ENCODE assay signal across 8 cellular contexts in the genomic region with DNA sequence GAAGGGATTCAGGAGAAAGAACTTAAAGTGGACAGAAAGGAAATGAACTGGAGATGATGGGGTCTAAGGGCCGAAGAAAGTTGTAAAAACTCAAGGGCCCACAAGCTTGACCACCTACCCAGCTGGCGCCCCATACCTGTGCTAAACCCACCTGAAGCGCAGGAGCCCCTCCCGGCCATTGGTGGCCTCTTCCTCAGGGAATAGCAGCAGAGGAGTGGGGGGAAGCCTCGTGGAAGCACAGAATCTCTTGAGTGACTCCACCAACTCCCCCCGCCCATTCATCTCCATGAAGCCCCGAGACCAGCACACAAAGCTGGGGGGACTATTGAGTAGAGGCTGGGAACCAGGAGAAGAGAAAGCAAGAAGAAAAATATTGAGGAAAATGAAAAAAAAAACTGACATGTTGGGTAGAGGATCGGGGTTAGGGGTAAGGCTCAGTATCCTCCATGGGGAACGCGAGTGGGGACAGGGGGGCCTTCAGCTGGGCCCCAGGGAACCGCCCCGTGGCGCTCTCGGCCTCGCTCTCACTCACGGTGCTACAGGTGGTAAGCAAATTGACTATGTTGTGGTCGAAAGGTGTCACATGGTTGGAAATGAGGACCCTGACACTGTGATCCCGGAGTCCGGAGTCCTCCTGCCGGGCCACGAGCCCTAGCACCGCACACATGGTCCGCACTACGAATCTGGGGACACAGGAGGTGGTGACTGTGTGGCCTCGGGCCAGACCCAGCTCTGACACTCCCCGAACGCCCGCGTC. TPM values are rescaled to one million over a fixed set of nuclear protein-coding genes. Genes with fewer than 3 reads are reported as not detected.
A peak's percentile ranks its signal among the peaks of the same experiment; 100 is the strongest.
DNase-seq lines count a peak whose midpoint lies in the region; ATAC-seq and TF ChIP-seq lines count a peak whose summit lies in the region.

No MANE protein-coding gene starts in this region.

- H3K36me3 ChIP-seq in SJSA1 (peaks cover 60% of the 10 kb centered on the region), fibroblast of lung (ENCODE audit: control insufficient read depth, insufficient read depth, low read length) (peaks cover 21% of the 10 kb centered on the region), parathyroid adenoma (ENCODE audit: control insufficient read depth, insufficient read depth, low read length) (no peaks in the 10 kb centered on the region)

- no peaks in the 10 kb centered on the region for H4K20me1 ChIP-seq in fibroblast of lung (ENCODE audit: control insufficient read depth, extremely low read depth, insufficient read depth, low read length)

- H3K4me2 ChIP-seq in fibroblast of lung (ENCODE audit: extremely low read depth, insufficient read depth, low read length): peak overlapping the region; percentile 91
- peak overlapping the region; percentile 100 for H3K4me2 ChIP-seq in parathyroid adenoma (ENCODE audit: low read length)

- peak overlapping the region; percentile 96 for H3K9ac ChIP-seq in fibroblast of lung (ENCODE audit: insufficient read depth, low read length)
- peak overlapping the region; percentile 78 for H3K9ac ChIP-seq in parathyroid adenoma

- H2AFZ ChIP-seq in fibroblast of lung (ENCODE audit: low read length) (peak overlapping the region; percentile 87), parathyroid adenoma (peak overlapping the region; percentile 97)

- H3K79me2 ChIP-seq in fibroblast of lung (ENCODE audit: control insufficient read depth, insufficient read depth, low read length) (peaks cover 25% of the 10 kb centered on the region), parathyroid adenoma (peaks cover 7% of the 10 kb centered on the region)

- H3K27ac ChIP-seq in SJSA1 (peak overlapping the region; percentile 76), fibroblast of lung (ENCODE audit: insufficient read depth, low read length) (peak overlapping the region; percentile 90), parathyroid adenoma (peak overlapping the region; percentile 82)

- H3K4me3 ChIP-seq in SJSA1 (peak overlapping the region; percentile 84), fibroblast of lung (replicated peaks in 1 of 4; ENCODE audit: control extremely low read depth in 1 of 4, insufficient read depth in 1 of 4, low read depth in 3 of 4, low read length in 4 of 4) (peak overlapping the region; percentile 86 to 97 (median 92)), parathyroid adenoma (ENCODE audit: low read depth, low read length) (peak overlapping the region; percentile 83)

- DNase-seq in SJSA1 (ENCODE audit: low read depth in 1 of 2, low spot score in 2 of 2) (no peak), fibroblast of lung (ENCODE audit: low read depth in 2 of 2) (no peak), NCI-H526 (lab: John Stamatoyannopoulos, UW) (no peak), activated gamma-delta T cell (lab: John Stamatoyannopoulos, UW) (no peak)

- no peak for TF ChIP-seq POLR2A in GM18505 (IDR thresholded peaks at IDR 0.05; ENCODE audit: borderline replicate concordance, extremely low read depth, insufficient read depth, insufficient read length)

- no peak for TF ChIP-seq CTCF in fibroblast of lung (conservative IDR thresholded peaks at IDR 0.05 in 1 of 2, IDR thresholded peaks at IDR 0.05 in 1 of 2; ENCODE audit: low read depth in 1 of 2, low read length in 2 of 2)
- TF ChIP-seq CTCF in parathyroid adenoma (IDR thresholded peaks at IDR 0.05): no peak

- peak; percentile 14 for ATAC-seq in GM18505 (IDR thresholded peaks at IDR 0.05; ENCODE audit: unreplicated experiment)
- peak; percentile 13 for ATAC-seq in HG02759 (IDR thresholded peaks at IDR 0.05; ENCODE audit: unreplicated experiment)
- no peak for ATAC-seq in GM21576 (IDR thresholded peaks at IDR 0.05; ENCODE audit: unreplicated experiment)

- H3K27me3 ChIP-seq in SJSA1 (replicated peaks) (no peaks in the 10 kb centered on the region), fibroblast of lung (ENCODE audit: control insufficient read depth, insufficient read depth, low read length) (no peaks in the 10 kb centered on the region), parathyroid adenoma (ENCODE audit: control insufficient read depth, insufficient read depth, low read length) (no peaks in the 10 kb centered on the region)

- H3K4me1 ChIP-seq in SJSA1 (replicated peaks) (peaks cover 13% of the 10 kb centered on the region), fibroblast of lung (ENCODE audit: control insufficient read depth, extremely low read depth, insufficient read depth, low read length) (peaks cover 7% of the 10 kb centered on the region), parathyroid adenoma (peaks cover 5% of the 10 kb centered on the region)

- H3K9me3 ChIP-seq in SJSA1 (replicated peaks): no peaks in the 10 kb centered on the region
- no peaks in the 10 kb centered on the region for H3K9me3 ChIP-seq in fibroblast of lung (ENCODE audit: control insufficient read depth, insufficient read depth, low read depth, low read length)
- H3K9me3 ChIP-seq in parathyroid adenoma (ENCODE audit: control insufficient read depth, low read length): no peaks in the 10 kb centered on the region

RNA-seq across cellular contexts. Expression of gene AUP1, which starts 0.7 kb away (rescaled TPM):
- total RNA-seq in SJSA1 (2014; rRNA removed; shearing (Covaris generic)): 88.4 and 151 TPM in 2 replicates
- total RNA-seq in fibroblast of lung: 70.4 and 73.7 TPM in 2 replicates
- 54.0 and 81.3 TPM in 2 replicates for polyA plus RNA-seq in fibroblast of lung
- polyA plus RNA-seq in fibroblast of lung (2012): 43.1 and 64.8 TPM in 2 replicates
- polyA minus RNA-seq in fibroblast of lung (ENCODE audit: low replicate concordance): 41.9 and 97.8 TPM in 2 replicates

RNA-seq across cellular contexts. Expression of gene HTRA2, which starts 1.0 kb away (rescaled TPM):
- 28.3 and 36.8 TPM in 2 replicates for total RNA-seq in SJSA1 (2014; rRNA removed; shearing (Covaris generic))
- 45.7 and 47.8 TPM in 2 replicates for total RNA-seq in fibroblast of lung
- polyA plus RNA-seq in fibroblast of lung: 18.8 and 25.4 TPM in 2 replicates
- 17.8 and 28.0 TPM in 2 replicates for polyA plus RNA-seq in fibroblast of lung (2012)
- 16.7 and 50.8 TPM in 2 replicates for polyA minus RNA-seq in fibroblast of lung (ENCODE audit: low replicate concordance)

RNA-seq across cellular contexts. Expression of gene DQX1, which starts 2.7 kb away (rescaled TPM):
- not detected in 2 replicates for total RNA-seq in SJSA1 (2014; rRNA removed; shearing (Covaris generic))
- total RNA-seq in fibroblast of lung: not detected in 2 replicates
- not detected in 2 replicates for polyA plus RNA-seq in fibroblast of lung
- not detected in 2 replicates for polyA plus RNA-seq in fibroblast of lung (2012)
- polyA minus RNA-seq in fibroblast of lung (ENCODE audit: low replicate concordance): not detected in 2 replicates

RNA-seq across cellular contexts. Expression of gene TLX2, which starts 14.5 kb away (rescaled TPM):
- total RNA-seq in SJSA1 (2014; rRNA removed; shearing (Covaris generic)): not detected in 2 replicates
- under 0.01 TPM in 1 of 2 replicates, not detected in the other for total RNA-seq in fibroblast of lung
- polyA plus RNA-seq in fibroblast of lung: not detected in 2 replicates
- polyA plus RNA-seq in fibroblast of lung (2012): 0.09 TPM in 1 of 2 replicates, not detected in the other
- polyA minus RNA-seq in fibroblast of lung (ENCODE audit: low replicate concordance): not detected in 2 replicates

RNA-seq across cellular contexts. Expression of gene PCGF1, which starts 21.3 kb away (rescaled TPM):
- 15.8 and 19.3 TPM in 2 replicates for total RNA-seq in SJSA1 (2014; rRNA removed; shearing (Covaris generic))
- total RNA-seq in fibroblast of lung: 31.3 and 35.5 TPM in 2 replicates
- polyA plus RNA-seq in fibroblast of lung: 23.8 and 25.4 TPM in 2 replicates
- 19.8 and 22.0 TPM in 2 replicates for polyA plus RNA-seq in fibroblast of lung (2012)
- 21.2 and 34.4 TPM in 2 replicates for polyA minus RNA-seq in fibroblast of lung (ENCODE audit: low replicate concordance)
